ENCODE assay signal across 9 cellular contexts in genomic region chr3:178434206-178434805, GRCh38.
A peak's percentile ranks its signal among the peaks of the same experiment; 100 is the strongest.
DNase-seq lines count a peak whose midpoint lies in the region; ATAC-seq and TF ChIP-seq lines count a peak whose summit lies in the region.
"Had no signal": no experiment of that assay in that cellular context is flagged by ENCODE, and none has a peak within 500 bp of the region (broad histone marks: within the 10 kb centered on the region; RNA-seq: fewer than 3 reads in every experiment).

No MANE protein-coding gene starts in this region.

- no peak overlapping the region for H3K4me3 ChIP-seq in HEK293 (ENCODE audit: low read depth, low read length)

- H3K9me3 ChIP-seq in HEK293 (ENCODE audit: control insufficient read depth, insufficient read depth, low read depth, low read length): no peaks in the 10 kb centered on the region

- H3K27ac Mint-ChIP-seq in nephron progenitor cell: no peak overlapping the region

- no peaks in the 10 kb centered on the region for H3K4me1 Mint-ChIP-seq in nephron progenitor cell
- H3K4me1 Mint-ChIP-seq: central memory CD8-positive, alpha-beta T cell had no signal

- POLR2A ChIA-PET in HEK293 (lab: Yijun Ruan, JAX) (no interaction called here), HEK293T (lab: Yijun Ruan, JAX) (no interaction called here)

- H3K27me3 Mint-ChIP-seq in nephron progenitor cell (ENCODE audit: low read depth, poor library complexity): no peaks in the 10 kb centered on the region

- CTCF ChIA-PET in HEK293 (lab: Yijun Ruan, JAX): interaction anchor here (0.7 to 2.2 kb wide), 5 partner anchors 11 to 569 kb away, joined by 3 to 10 read pairs (median 3); no protein-coding TSS in a partner anchor
- CTCF ChIA-PET in HEK293T (lab: Yijun Ruan, JAX): interaction anchor here (0.7 kb wide), 1 partner anchor 512 kb away, joined by 3 read pairs; no protein-coding TSS in a partner anchor

- H3K36me3 Mint-ChIP-seq in nephron progenitor cell (ENCODE audit: low read depth): no peaks in the 10 kb centered on the region

- no peak for ATAC-seq in foreskin keratinocyte

- DNase-seq in Ammon's horn (ENCODE audit: low spot score) (peak; percentile 40), OCI-M1 (lab: John Stamatoyannopoulos, UW) (peak; percentile 10), foreskin keratinocyte (no peak), nephron progenitor cell (no peak), HEK293T (ENCODE audit: extremely low spot score) (no peak), NCI-H128 (lab: John Stamatoyannopoulos, UW; ENCODE audit: unreplicated experiment) (no peak)
- DNase-seq in activated T-cell treated with anti-CD3 and anti-CD28 coated beads, Interleukin-2, amount 50 U/mL, for 1 hour: no peak

- H3K9me3 Mint-ChIP-seq in nephron progenitor cell: no peaks in the 10 kb centered on the region
- H3K9me3 Mint-ChIP-seq: central memory CD8-positive, alpha-beta T cell had no signal

- no peak overlapping the region for H3K27ac ChIP-seq in HEK293 (ENCODE audit: extremely low read depth, low read depth, low read length)
- H3K27ac ChIP-seq in foreskin keratinocyte: no peak overlapping the region

- no peak for TF ChIP-seq CTCF in HEK293 (tag by site-specific recombination; IDR thresholded peaks at IDR 0.05)
- peak; percentile 54 for TF ChIP-seq CTCF in foreskin keratinocyte (conservative IDR thresholded peaks at IDR 0.05)
- TF ChIP-seq CTCF in nephron progenitor cell (IDR thresholded peaks at IDR 0.05): no peak

- H3K4me1 ChIP-seq in HEK293 (ENCODE audit: control insufficient read depth, insufficient read depth, low read length): no peaks in the 10 kb centered on the region
- H3K4me1 ChIP-seq in foreskin keratinocyte: no peaks in the 10 kb centered on the region

- H3K36me3 ChIP-seq in HEK293 (ENCODE audit: control insufficient read depth in 2 of 2, insufficient read depth in 1 of 2, low read length in 2 of 2): no peaks in the 10 kb centered on the region

- H3K4me3 Mint-ChIP-seq in nephron progenitor cell: no peak overlapping the region
- H3K4me3 Mint-ChIP-seq: central memory CD8-positive, alpha-beta T cell had no signal

- H3K27me3 ChIP-seq in foreskin keratinocyte: no peaks in the 10 kb centered on the region

TF ChIP-seq in HEK293, 187 proteins besides CTCF, POLR2A, EP300 and RAD21:
- TF ChIP-seq ZNF654 (tag by site-specific recombination; IDR thresholded peaks at IDR 0.05; ENCODE audit: low read depth): 0 out of 2 replicates have a peak, but pooled peaks have one; percentile 11
- TF ChIP-seq KLF16 (tag by site-specific recombination; IDR thresholded peaks at IDR 0.05): no peak

TF ChIP-seq in HEK293T, 16 proteins besides CTCF, POLR2A, EP300 and RAD21:
- TF ChIP-seq TARDBP (IDR thresholded peaks at IDR 0.05) (no peak), ELF4 (IDR thresholded peaks at IDR 0.05) (no peak)
TF ChIP-seq in HEK293T: peak in this region for 0.

Comparison
In these comparisons a context has a peak if more than half of its experiments do, and no peak if none do; other contexts are left out.
1. DNase-seq: peak in Ammon's horn (single experiment) and OCI-M1 (single experiment); none in foreskin keratinocyte (0 of 2), activated T-cell treated with anti-CD3 and anti-CD28 coated beads, Interleukin-2, amount 50 U/mL, for 1 hour (single experiment), nephron progenitor cell (single experiment), HEK293T (single experiment) and NCI-H128 (single experiment).